30 cellular contexts compared by ENCODE assay signal in the genomic region with DNA sequence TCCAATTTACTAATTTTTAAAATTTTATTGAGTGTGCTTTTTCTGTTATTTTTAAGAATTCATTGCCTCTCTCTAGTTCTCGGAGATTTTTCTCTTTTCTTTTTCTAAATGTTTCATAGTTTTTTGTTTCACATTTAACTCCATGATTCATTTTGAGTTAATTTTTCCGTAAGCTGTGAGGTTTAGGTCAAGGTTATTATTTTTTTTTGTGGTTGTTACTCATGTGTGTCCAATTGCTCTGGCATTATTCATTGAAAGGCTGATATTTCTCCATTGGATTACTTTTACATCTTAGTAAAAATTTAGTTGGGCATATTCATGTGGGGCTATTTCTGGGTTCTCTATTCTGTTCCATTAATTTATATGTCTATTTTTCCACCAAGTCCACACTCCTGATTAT.
"Had no signal": no experiment of that assay in that cellular context is flagged by ENCODE, and none has a peak within 500 bp of the region (broad histone marks: within the 10 kb centered on the region; RNA-seq: fewer than 3 reads in every experiment).

No MANE protein-coding gene starts in this region.

- H3K9me3 ChIP-seq: Peyer's patch had no signal

- H3K27me3 ChIP-seq: brain microvascular endothelial cell, Peyer's patch had no signal

- H3K4me3 Mint-ChIP-seq: activated CD4-positive, alpha-beta memory T cell treated with anti-CD3 and anti-CD28 coated beads, Interleukin-2, amount 10 ng/mL, durations not matched to agents 7 days and 5 days; activated naive CD4-positive, alpha-beta T cell treated with anti-CD3 and anti-CD28 coated beads, Interleukin-2, amount 50 U/mL, for 24 hours; activated naive CD8-positive, alpha-beta T cell treated with anti-CD3 and anti-CD28 coated beads, Interleukin-2, amount 10 ng/mL, durations not matched to agents 7 days and 5 days had no signal

- H3K27ac ChIP-seq: brain microvascular endothelial cell, Peyer's patch, WERI-Rb-1 had no signal

- H3K36me3 Mint-ChIP-seq: activated naive CD4-positive, alpha-beta T cell treated with anti-CD3 and anti-CD28 coated beads, Interleukin-2, amount 50 U/mL, for 24 hours; activated naive CD8-positive, alpha-beta T cell treated with anti-CD3 and anti-CD28 coated beads, Interleukin-2, amount 10 ng/mL, durations not matched to agents 7 days and 5 days had no signal

- H3K27me3 Mint-ChIP-seq: activated CD4-positive, alpha-beta memory T cell treated with anti-CD3 and anti-CD28 coated beads, Interleukin-2, amount 10 ng/mL, durations not matched to agents 7 days and 5 days; activated naive CD4-positive, alpha-beta T cell treated with anti-CD3 and anti-CD28 coated beads, Interleukin-2, amount 50 U/mL, for 24 hours had no signal

- H3K27ac Mint-ChIP-seq: activated CD4-positive, alpha-beta memory T cell treated with anti-CD3 and anti-CD28 coated beads, Interleukin-2, amount 10 ng/mL, durations not matched to agents 7 days and 5 days; activated naive CD4-positive, alpha-beta T cell treated with anti-CD3 and anti-CD28 coated beads, Interleukin-2, amount 50 U/mL, for 24 hours; activated naive CD8-positive, alpha-beta T cell treated with anti-CD3 and anti-CD28 coated beads, Interleukin-2, amount 10 ng/mL, durations not matched to agents 7 days and 5 days; activated T-helper 2 cell treated with anti-CD3 and anti-CD28 coated beads, Interferon-gamma antibody, Interleukin-2, Interleukin-4, amounts not matched to agents 10 μg/mL and 5 μg/mL and 100 μg/mL, durations not matched to agents 14 hours and 24 hours and 36 hours had no signal

- H3K36me3 ChIP-seq: brain microvascular endothelial cell, Peyer's patch, WERI-Rb-1 had no signal

- H3K4me3 ChIP-seq: Peyer's patch had no signal

- DNase-seq: activated CD4-positive, alpha-beta memory T cell treated with anti-CD3 and anti-CD28 coated beads, Interleukin-2, amount 10 ng/mL, durations not matched to agents 7 days and 5 days; activated CD4-positive, alpha-beta T cell treated with anti-CD3 and anti-CD28 coated beads for 1 hour; activated CD4-positive, alpha-beta T cell treated with anti-CD3 and anti-CD28 coated beads for 48 hours; activated CD4-positive, CD25-positive, alpha-beta regulatory T cell; activated gamma-delta T cell; activated naive CD4-positive, alpha-beta T cell treated with Interleukin-2 at 50 U/mL for 16 hours; activated naive CD8-positive, alpha-beta T cell treated with anti-CD3 and anti-CD28 coated beads, Interleukin-2, amount 10 ng/mL, durations not matched to agents 7 days and 5 days; activated T-cell treated with anti-CD3 and anti-CD28 coated beads, Interleukin-2, amount 50 U/mL, for 1 hour; amygdala; brain microvascular endothelial cell; central memory CD4-positive, alpha-beta T cell; Karpas-422; KBM-7; MM.1S; MV-4-11; NCI-H1092; NCI-H1436 treated with DMSO at 0.1 percent for 48 hours; NCI-H1694 treated with DMSO at 0.1 percent for 48 hours; NCI-H2029; NCI-H345; NCI-H524 treated with DMSO at 0.1 percent for 48 hours; PC-3; Peyer's patch; Right ventricle myocardium superior; SW 1271; T-helper 1 cell; T1000; WERI-Rb-1 had no signal

- H3K4me1 Mint-ChIP-seq: activated CD4-positive, alpha-beta memory T cell treated with anti-CD3 and anti-CD28 coated beads, Interleukin-2, amount 10 ng/mL, durations not matched to agents 7 days and 5 days; activated naive CD4-positive, alpha-beta T cell treated with anti-CD3 and anti-CD28 coated beads, Interleukin-2, amount 50 U/mL, for 24 hours; activated naive CD8-positive, alpha-beta T cell treated with anti-CD3 and anti-CD28 coated beads, Interleukin-2, amount 10 ng/mL, durations not matched to agents 7 days and 5 days had no signal

- ATAC-seq: PC-3 had no signal

- H3K4me1 ChIP-seq: Peyer's patch had no signal
